Comparison of ENCODE assay signal across 8 cellular contexts in genomic region chr2:10028988-10029874, GRCh38. TPM values are rescaled to one million over a fixed set of nuclear protein-coding genes. Genes with fewer than 3 reads are reported as not detected.
DNase-seq lines count a peak whose midpoint lies in the region.

No MANE protein-coding gene starts in this region.

- H3K9me3 Mint-ChIP-seq in activated T-helper 2 cell treated with anti-CD3 and anti-CD28 coated beads, Interferon-gamma antibody, Interleukin-2, Interleukin-4, amounts not matched to agents 10 μg/mL and 5 μg/mL and 100 μg/mL, durations not matched to agents 14 hours and 24 hours and 36 hours: no peaks in the 10 kb centered on the region

- peak overlapping the region; percentile 17 for H3K4me3 Mint-ChIP-seq in activated T-helper 2 cell treated with anti-CD3 and anti-CD28 coated beads, Interferon-gamma antibody, Interleukin-2, Interleukin-4, amounts not matched to agents 10 μg/mL and 5 μg/mL and 100 μg/mL, durations not matched to agents 14 hours and 24 hours and 36 hours (ENCODE audit: low read depth)

- H3K36me3 Mint-ChIP-seq in activated T-helper 2 cell treated with anti-CD3 and anti-CD28 coated beads, Interferon-gamma antibody, Interleukin-2, Interleukin-4, amounts not matched to agents 10 μg/mL and 5 μg/mL and 100 μg/mL, durations not matched to agents 14 hours and 24 hours and 36 hours (ENCODE audit: low read depth): no peaks in the 10 kb centered on the region

- peak overlapping the region; percentile 20; the same call in 1 of the 2 replicates for H3K4me3 ChIP-seq in iPS-18c (ENCODE audit: insufficient read depth, low read depth, low read length)

- H3K9me3 ChIP-seq in iPS-18c (ENCODE audit: control insufficient read depth, insufficient read depth, low read length): no peaks in the 10 kb centered on the region

- intact Hi-C loops in activated T-helper 2 cell treated with anti-CD3 and anti-CD28 coated beads, Interferon-gamma antibody, Interleukin-2, Interleukin-4, amounts not matched to agents 10 μg/mL and 5 μg/mL and 100 μg/mL, durations not matched to agents 14 hours and 24 hours and 36 hours (cut with micrococcal nuclease): no loop called here

- DNase-seq in SIG-M5 treated with dmso at 0.1 percent for 504 hours (lab: John Stamatoyannopoulos, UW; ENCODE audit: unreplicated experiment) (peak; percentile 71), SIG-M5 (lab: John Stamatoyannopoulos, UW) (no peak), NCI-H146 (lab: John Stamatoyannopoulos, UW) (peak; percentile 90), NCI-H187 (lab: John Stamatoyannopoulos, UW) (no peak)
- peak; percentile 46 for DNase-seq in activated T-helper 2 cell treated with anti-CD3 and anti-CD28 coated beads, Interferon-gamma antibody, Interleukin-2, Interleukin-4, amounts not matched to agents 10 μg/mL and 5 μg/mL and 100 μg/mL, durations not matched to agents 14 hours and 24 hours and 36 hours (ENCODE audit: low spot score)
- peak; percentile 27 for DNase-seq in stimulated activated CD8-positive, alpha-beta memory T cell treated with anti-CD3 and anti-CD28 coated beads, Interleukin-12 subunit alpha, Interleukin-12 subunit beta, amount 100 ng/mL, for 4 hours (ENCODE audit: low read depth)
- DNase-seq in effector CD4-positive, alpha-beta T cell: no peak

- peaks cover 14% of the 10 kb centered on the region for H3K4me1 Mint-ChIP-seq in activated T-helper 2 cell treated with anti-CD3 and anti-CD28 coated beads, Interferon-gamma antibody, Interleukin-2, Interleukin-4, amounts not matched to agents 10 μg/mL and 5 μg/mL and 100 μg/mL, durations not matched to agents 14 hours and 24 hours and 36 hours (ENCODE audit: low read depth)

- peak overlapping the region; percentile 73 for H3K27ac Mint-ChIP-seq in activated T-helper 2 cell treated with anti-CD3 and anti-CD28 coated beads, Interferon-gamma antibody, Interleukin-2, Interleukin-4, amounts not matched to agents 10 μg/mL and 5 μg/mL and 100 μg/mL, durations not matched to agents 14 hours and 24 hours and 36 hours

- no peaks in the 10 kb centered on the region for H3K27me3 Mint-ChIP-seq in activated T-helper 2 cell treated with anti-CD3 and anti-CD28 coated beads, Interferon-gamma antibody, Interleukin-2, Interleukin-4, amounts not matched to agents 10 μg/mL and 5 μg/mL and 100 μg/mL, durations not matched to agents 14 hours and 24 hours and 36 hours (ENCODE audit: low read depth)

RNA-seq across cellular contexts. Expression of gene KLF11, which starts 14.1 kb away (rescaled TPM):
- total RNA-seq in activated T-helper 2 cell treated with anti-CD3 and anti-CD28 coated beads, Interferon-gamma antibody, Interleukin-2, Interleukin-4, amounts not matched to agents 10 μg/mL and 5 μg/mL and 100 μg/mL, durations not matched to agents 14 hours and 24 hours and 36 hours: 7.9 and 9.2 TPM in 2 replicates

RNA-seq across cellular contexts. Expression of gene CYS1, which starts 51.0 kb away (rescaled TPM):
- total RNA-seq in activated T-helper 2 cell treated with anti-CD3 and anti-CD28 coated beads, Interferon-gamma antibody, Interleukin-2, Interleukin-4, amounts not matched to agents 10 μg/mL and 5 μg/mL and 100 μg/mL, durations not matched to agents 14 hours and 24 hours and 36 hours: 0.78 and 0.89 TPM in 2 replicates

Comparison
In these comparisons a context has a peak if more than half of its experiments do, and no peak if none do; other contexts are left out.
1. DNase-seq: peak in SIG-M5 treated with dmso at 0.1 percent for 504 hours (single experiment), NCI-H146 (single experiment), activated T-helper 2 cell treated with anti-CD3 and anti-CD28 coated beads, Interferon-gamma antibody, Interleukin-2, Interleukin-4, amounts not matched to agents 10 μg/mL and 5 μg/mL and 100 μg/mL, durations not matched to agents 14 hours and 24 hours and 36 hours (single experiment) and stimulated activated CD8-positive, alpha-beta memory T cell treated with anti-CD3 and anti-CD28 coated beads, Interleukin-12 subunit alpha, Interleukin-12 subunit beta, amount 100 ng/mL, for 4 hours (single experiment); none in SIG-M5 (single experiment), NCI-H187 (0 of 2) and effector CD4-positive, alpha-beta T cell (single experiment).